ENCODE assay signal across 8 cellular contexts in genomic region chr2:96325038-96325883, GRCh38. TPM values are rescaled to one million over a fixed set of nuclear protein-coding genes. Genes with fewer than 3 reads are reported as not detected.
DNase-seq lines count a peak whose midpoint lies in the region; ATAC-seq and TF ChIP-seq lines count a peak whose summit lies in the region.

Gene ITPRIPL1 (plus strand): TSS chr2:96325317. CDS start chr2:96325840, 523 bp downstream.

- TF ChIP-seq CTCF in left ventricle myocardium inferior (IDR thresholded peaks at IDR 0.05; ENCODE audit: borderline replicate concordance): no peak
- TF ChIP-seq CTCF in sigmoid colon (IDR thresholded peaks at IDR 0.05): no peak

- no peak for ATAC-seq in HG03175 (IDR thresholded peaks at IDR 0.05; ENCODE audit: unreplicated experiment)

- peak within 1 kb of the TSS; percentile 77 for H3K4me3 ChIP-seq in left ventricle myocardium inferior
- H3K4me3 ChIP-seq in sigmoid colon: peak within 1 kb of the TSS; percentile 33 to 53 (median 44)

- no peaks in the 10 kb centered on the region for H3K9me3 ChIP-seq in left ventricle myocardium inferior (replicated peaks)
- H3K9me3 ChIP-seq in sigmoid colon: no peaks in the 10 kb centered on the region

- DNase-seq in GM03348 (ENCODE audit: low spot score): peak; percentile 37
- DNase-seq in Kasumi-1 (lab: John Stamatoyannopoulos, UW): peak; percentile 27 to 35
- peak; percentile 71 to 73 for DNase-seq in activated T-cell treated with anti-CD3 and anti-CD28 coated beads, Interleukin-2, amount 50 U/mL, for 48 hours
- DNase-seq in left ventricle myocardium inferior: no peak
- DNase-seq in sigmoid colon: peak; percentile 49
- DNase-seq in SIG-M5 (lab: John Stamatoyannopoulos, UW): no peak
- DNase-seq in midbrain (lab: John Stamatoyannopoulos, UW): no peak

- H3K27me3 ChIP-seq in left ventricle myocardium inferior (ENCODE audit: low read depth): peaks cover 58% of the 10 kb centered on the region
- peaks cover 21 to 65% (median 45%) of the 10 kb centered on the region in 3 donors for H3K27me3 ChIP-seq in sigmoid colon

- H3K36me3 ChIP-seq in left ventricle myocardium inferior: no peaks in the 10 kb centered on the region
- no peaks in the 10 kb centered on the region for H3K36me3 ChIP-seq in sigmoid colon

- H3K27ac ChIP-seq in left ventricle myocardium inferior (replicated peaks) (peak within 1 kb of the TSS; percentile 63), sigmoid colon (peak within 1 kb of the TSS in 3 of 4 donors; percentile 1 to 49 (median 4))

- 3 to 4% methylated on average over 58 of the region's 58 CpGs for WGBS in sigmoid colon, 2 donors

- H3K4me1 ChIP-seq in left ventricle myocardium inferior (peaks cover 45% of the 10 kb centered on the region), sigmoid colon (peaks cover 0 to 25% (median 24%) of the 10 kb centered on the region in 4 donors)

- intact Hi-C loops in left ventricle myocardium inferior (cut with micrococcal nuclease) (no loop called here), sigmoid colon (cut with DNase I) (no loop called here)

- TF ChIP-seq POLR2A in sigmoid colon (IDR thresholded peaks at IDR 0.05): no peak

- no peak for TF ChIP-seq EP300 in sigmoid colon (IDR thresholded peaks at IDR 0.05)

RNA-seq across cellular contexts. Expression of gene ITPRIPL1, which starts in this region (rescaled TPM):
- 0.47 TPM for total RNA-seq in left ventricle myocardium inferior
- 1 to 10 TPM in 1 of 4 donors, under 1 TPM in 2, not detected in 1; 0.36 to 2.0 (median 0.83) TPM for total RNA-seq in sigmoid colon
- 1 to 10 TPM in 1 of 3 donors, under 1 TPM in 1, not detected in 1; 0.23 to 1.5 TPM for polyA plus RNA-seq in sigmoid colon

Comparison
In these comparisons a context has a peak if more than half of its experiments do, and no peak if none do; other contexts are left out.
1. DNase-seq: peak in GM03348 (single experiment), Kasumi-1 (2 of 2), activated T-cell treated with anti-CD3 and anti-CD28 coated beads, Interleukin-2, amount 50 U/mL, for 48 hours (2 of 2) and sigmoid colon (single experiment); none in left ventricle myocardium inferior (single experiment), SIG-M5 (single experiment) and midbrain (single experiment).